In genomic region chr17:72502111-72502939, GRCh38 we compare ENCODE assay signal across 11 cellular contexts.
DNase-seq lines count a peak whose midpoint lies in the region; ATAC-seq and TF ChIP-seq lines count a peak whose summit lies in the region.
"Had no signal": no experiment of that assay in that cellular context is flagged by ENCODE, and none has a peak within 500 bp of the region (broad histone marks: within the 10 kb centered on the region; RNA-seq: fewer than 3 reads in every experiment).

No MANE protein-coding gene starts in this region.

- peak; percentile 85 to 92 for DNase-seq in NCI-H526 (lab: John Stamatoyannopoulos, UW)
- DNase-seq in epithelial cell of esophagus (ENCODE audit: low read depth): peak; percentile 69
- peak; percentile 49 for DNase-seq in lower lobe of right lung
- DNase-seq in type B pancreatic cell (ENCODE audit: extremely low spot score, unreplicated experiment): no peak
- DNase-seq in stimulated activated naive CD4-positive, alpha-beta T cell (lab: John Stamatoyannopoulos, UW): no peak
- DNase-seq in HuH-7 (ENCODE audit: low spot score): no peak
- no peak for DNase-seq in stimulated activated naive B cell treated with anti-CD40 and anti-IgM and Interleukin-4, amounts not matched to agents 10 μg/mL and 1 μg/mL and 100 μg/mL, for 72 hours
- DNase-seq: stimulated activated CD4-positive, alpha-beta T cell treated with anti-CD3 and anti-CD28 coated beads, Interleukin-1b, Interleukin-23, amount 100 ng/mL, for 48 hours; T1000; testis had no signal

- no peaks in the 10 kb centered on the region for H3K36me3 ChIP-seq in lower lobe of right lung

- H3K4me3 ChIP-seq in epithelial cell of esophagus (ENCODE audit: low read length) (no peak overlapping the region), lower lobe of right lung (peak overlapping the region; percentile 12)
- H3K4me3 ChIP-seq: testis had no signal

- H3K27ac Mint-ChIP-seq in type B pancreatic cell: peak overlapping the region; percentile 85
- no peak overlapping the region for H3K27ac Mint-ChIP-seq in stimulated activated naive B cell treated with anti-CD40 and anti-IgM and Interleukin-4, amounts not matched to agents 10 μg/mL and 1 μg/mL and 100 μg/mL, for 72 hours
- H3K27ac Mint-ChIP-seq: memory B cell had no signal

- no peaks in the 10 kb centered on the region for H3K27me3 ChIP-seq in lower lobe of right lung (ENCODE audit: low read depth)
- H3K27me3 ChIP-seq: testis had no signal

- intact Hi-C loops in lower lobe of right lung (cut with DNase I): no loop called here

- peaks cover 8% of the 10 kb centered on the region for H3K36me3 Mint-ChIP-seq in type B pancreatic cell
- H3K36me3 Mint-ChIP-seq in stimulated activated naive B cell treated with anti-CD40 and anti-IgM and Interleukin-4, amounts not matched to agents 10 μg/mL and 1 μg/mL and 100 μg/mL, for 72 hours: no peaks in the 10 kb centered on the region
- H3K36me3 Mint-ChIP-seq: memory B cell had no signal

- peaks cover 11% of the 10 kb centered on the region for H3K9me3 Mint-ChIP-seq in type B pancreatic cell
- H3K9me3 Mint-ChIP-seq in stimulated activated naive B cell treated with anti-CD40 and anti-IgM and Interleukin-4, amounts not matched to agents 10 μg/mL and 1 μg/mL and 100 μg/mL, for 72 hours: peaks cover 5 to 6% of the 10 kb centered on the region in 2 donors

- no peaks in the 10 kb centered on the region for H3K4me1 ChIP-seq in lower lobe of right lung

- TF ChIP-seq CTCF in epithelial cell of esophagus (IDR thresholded peaks at IDR 0.05; ENCODE audit: insufficient read depth, low read depth, low read length, missing control alignments) (no peak), lower lobe of right lung (IDR thresholded peaks at IDR 0.05) (no peak), type B pancreatic cell (conservative IDR thresholded peaks at IDR 0.05) (no peak)

- peak overlapping the region; percentile 68 for H3K27ac ChIP-seq in lower lobe of right lung
- H3K27ac ChIP-seq: testis had no signal

- H3K9me3 ChIP-seq in lower lobe of right lung: no peaks in the 10 kb centered on the region
- H3K9me3 ChIP-seq: testis had no signal

- ATAC-seq in lower lobe of right lung: peak; percentile 59 to 75
- ATAC-seq in stimulated activated naive B cell treated with anti-CD40 and anti-IgM and Interleukin-4, amounts not matched to agents 10 μg/mL and 1 μg/mL and 100 μg/mL, for 72 hours (replicated peaks): no peak

- no peaks in the 10 kb centered on the region for H3K27me3 Mint-ChIP-seq in type B pancreatic cell
- H3K27me3 Mint-ChIP-seq in stimulated activated naive B cell treated with anti-CD40 and anti-IgM and Interleukin-4, amounts not matched to agents 10 μg/mL and 1 μg/mL and 100 μg/mL, for 72 hours: peaks cover 15 to 27% of the 10 kb centered on the region in 2 donors

- peaks cover 58% of the 10 kb centered on the region for H3K4me1 Mint-ChIP-seq in type B pancreatic cell (ENCODE audit: unreplicated experiment)
- no peaks in the 10 kb centered on the region for H3K4me1 Mint-ChIP-seq in stimulated activated naive B cell treated with anti-CD40 and anti-IgM and Interleukin-4, amounts not matched to agents 10 μg/mL and 1 μg/mL and 100 μg/mL, for 72 hours
- H3K4me1 Mint-ChIP-seq: memory B cell had no signal

- H3K4me3 Mint-ChIP-seq in type B pancreatic cell: peak overlapping the region; percentile 66
- no peak overlapping the region for H3K4me3 Mint-ChIP-seq in stimulated activated naive B cell treated with anti-CD40 and anti-IgM and Interleukin-4, amounts not matched to agents 10 μg/mL and 1 μg/mL and 100 μg/mL, for 72 hours
- H3K4me3 Mint-ChIP-seq: memory B cell had no signal

Comparison
In these comparisons a context has a peak if more than half of its experiments do, and no peak if none do; other contexts are left out.
1. DNase-seq: peak in NCI-H526 (2 of 2), epithelial cell of esophagus (single experiment) and lower lobe of right lung (single experiment); none in type B pancreatic cell (single experiment), stimulated activated naive CD4-positive, alpha-beta T cell (0 of 6), HuH-7 (single experiment) and stimulated activated naive B cell treated with anti-CD40 and anti-IgM and Interleukin-4, amounts not matched to agents 10 μg/mL and 1 μg/mL and 100 μg/mL, for 72 hours (single experiment).
2. ATAC-seq: peak in lower lobe of right lung (2 of 2); none in stimulated activated naive B cell treated with anti-CD40 and anti-IgM and Interleukin-4, amounts not matched to agents 10 μg/mL and 1 μg/mL and 100 μg/mL, for 72 hours (0 of 2).